ENCODE assay signal across 8 cellular contexts in genomic region chr9:113622600-113623400, GRCh38.
DNase-seq lines count a peak whose midpoint lies in the region; ATAC-seq and TF ChIP-seq lines count a peak whose summit lies in the region.

No MANE protein-coding gene starts in this region.

- peak overlapping the region; percentile 86 for H3K4ac ChIP-seq in IMR-90 (ENCODE audit: low read depth, low read length)
- peak overlapping the region; percentile 40 for H3K4ac ChIP-seq in mesendoderm (ENCODE audit: low read depth, low read length)

- H3K56ac ChIP-seq in IMR-90 (ENCODE audit: extremely low read depth, insufficient read depth, low read length) (no peak overlapping the region), mesendoderm (ENCODE audit: low read length) (peak overlapping the region; percentile 78)

- peak overlapping the region; percentile 87 for H2BK120ac ChIP-seq in IMR-90 (ENCODE audit: low read depth, low read length)
- H2BK120ac ChIP-seq in mesendoderm (ENCODE audit: low read depth, low read length): peak overlapping the region; percentile 64

- peak overlapping the region; percentile 46; the same call in 1 of the 2 replicates for H3K27ac ChIP-seq in IMR-90 (ENCODE audit: insufficient read depth, low read length)
- peak overlapping the region; percentile 86 for H3K27ac ChIP-seq in mesendoderm (ENCODE audit: low read depth, low read length)
- no peak overlapping the region for H3K27ac ChIP-seq in upper lobe of left lung

- H3K4me1 Mint-ChIP-seq in activated naive CD8-positive, alpha-beta T cell treated with anti-CD3 and anti-CD28 coated beads, Interleukin-2, amount 50 U/mL, for 24 hours: peaks cover 60% of the 10 kb centered on the region
- H3K4me1 Mint-ChIP-seq in naive thymus-derived CD8-positive, alpha-beta T cell: peaks cover 0 to 24% (median 0%) of the 10 kb centered on the region in 4 donors

- H3K4me3 Mint-ChIP-seq in activated naive CD8-positive, alpha-beta T cell treated with anti-CD3 and anti-CD28 coated beads, Interleukin-2, amount 50 U/mL, for 24 hours: peak overlapping the region; percentile 74
- H3K4me3 Mint-ChIP-seq in naive thymus-derived CD8-positive, alpha-beta T cell: no peak overlapping the region

- dilution Hi-C loops in IMR-90 (cut with HindIII; ENCODE audit: low sequenced_read_pairs, unreplicated experiment): no loop called here

- peaks cover 1% of the 10 kb centered on the region for H3K36me3 Mint-ChIP-seq in activated naive CD8-positive, alpha-beta T cell treated with anti-CD3 and anti-CD28 coated beads, Interleukin-2, amount 50 U/mL, for 24 hours (ENCODE audit: low read depth)
- no peaks in the 10 kb centered on the region for H3K36me3 Mint-ChIP-seq in naive thymus-derived CD8-positive, alpha-beta T cell

- H2BK15ac ChIP-seq in IMR-90 (ENCODE audit: low read depth, low read length) (peak overlapping the region; percentile 81; the same call in 2 of the 3 replicates), mesendoderm (replicated peaks; ENCODE audit: low read depth) (no peak overlapping the region)

- H3K4me1 ChIP-seq in IMR-90 (ENCODE audit: control insufficient read depth, insufficient read depth, low read length) (peaks cover 29% of the 10 kb centered on the region), mesendoderm (ENCODE audit: control insufficient read depth, low read depth, low read length) (peaks cover 15% of the 10 kb centered on the region), upper lobe of left lung (peaks cover 17 to 27% (median 23%) of the 10 kb centered on the region in 4 donors)

- H3K9me3 ChIP-seq in IMR-90 (ENCODE audit: control insufficient read depth, insufficient read depth, low read length) (no peaks in the 10 kb centered on the region), upper lobe of left lung (no peaks in the 10 kb centered on the region)

- CTCF ChIA-PET in IMR-90 (lab: Yijun Ruan, JAX): interaction anchor here (0.6 to 2.5 kb wide), 4 partner anchors 21 to 557 kb away, joined by 3 to 7 read pairs (median 4); no protein-coding TSS in a partner anchor

- 51% methylated on average over 6 of the region's 8 CpGs; no CpG with 5 or more reads in 1 of the 2 experiments for WGBS in IMR-90 (ENCODE audit: extremely low coverage in 2 of 2, insufficient read length in 1 of 2), 2 experiments
- WGBS in mesendoderm (ENCODE audit: extremely low coverage, insufficient coverage, low lambda C conversion rate): no CpG with 5 or more reads among the region's 8 CpGs
- 72 to 77% methylated on average over 8 of the region's 8 CpGs for WGBS in upper lobe of left lung, 2 donors

- H3K9me3 Mint-ChIP-seq in activated naive CD8-positive, alpha-beta T cell treated with anti-CD3 and anti-CD28 coated beads, Interleukin-2, amount 50 U/mL, for 24 hours: no peaks in the 10 kb centered on the region
- no peaks in the 10 kb centered on the region for H3K9me3 Mint-ChIP-seq in naive thymus-derived CD8-positive, alpha-beta T cell

- TF ChIP-seq POLR2A in IMR-90 (IDR thresholded peaks at IDR 0.05; ENCODE audit: low read depth, low read length) (no peak), upper lobe of left lung (IDR thresholded peaks at IDR 0.05) (no peak)

- peak overlapping the region; percentile 75 for H2AFZ ChIP-seq in IMR-90 (replicated peaks; ENCODE audit: low read length, poor library complexity)

- H3K9ac ChIP-seq in IMR-90 (ENCODE audit: low read depth, low read length) (0 out of 2 replicates have a peak overlapping the region, but pooled peaks have one; percentile 26), mesendoderm (ENCODE audit: low read length) (peak overlapping the region; percentile 28)

- DNase-seq in NCI-H1417 (lab: John Stamatoyannopoulos, UW) (peak in 2 of 3 experiments; percentile 17 to 25), NCI-H1417 treated with DMSO at 0.1 percent for 48 hours (lab: John Stamatoyannopoulos, UW) (no peak), IMR-90 (peak; percentile 89), mesendoderm (peak; percentile 98), upper lobe of left lung (no peak)
- peak; percentile 76 for DNase-seq in activated naive CD8-positive, alpha-beta T cell treated with anti-CD3 and anti-CD28 coated beads, Interleukin-2, amount 50 U/mL, for 24 hours
- no peak for DNase-seq in naive thymus-derived CD8-positive, alpha-beta T cell

- H3K4me2 ChIP-seq in IMR-90 (ENCODE audit: low read depth, low read length) (peak overlapping the region; percentile 4; the same call in 1 of the 2 replicates), mesendoderm (ENCODE audit: low read length) (no peak overlapping the region)

- H3K9me1 ChIP-seq in IMR-90 (ENCODE audit: insufficient read depth, low read length): peaks cover 30% of the 10 kb centered on the region

- H3K27me3 ChIP-seq in IMR-90 (ENCODE audit: control insufficient read depth, insufficient read depth, low read length): no peaks in the 10 kb centered on the region
- H3K27me3 ChIP-seq in mesendoderm (ENCODE audit: insufficient read depth, low read length, poor library complexity): no peaks in the 10 kb centered on the region
- no peaks in the 10 kb centered on the region for H3K27me3 ChIP-seq in upper lobe of left lung

- ATAC-seq in GM21576 (IDR thresholded peaks at IDR 0.05; ENCODE audit: unreplicated experiment): peak; percentile 87
- ATAC-seq in IMR-90 (ENCODE audit: low read depth): peak; percentile 50
- ATAC-seq in activated naive CD8-positive, alpha-beta T cell treated with anti-CD3 and anti-CD28 coated beads, Interleukin-2, amount 50 U/mL, for 24 hours: peak; percentile 91
- no peak for ATAC-seq in naive thymus-derived CD8-positive, alpha-beta T cell
- ATAC-seq in upper lobe of left lung (ENCODE audit: low FRiP score in 2 of 2): no peak

- H4K8ac ChIP-seq in IMR-90 (ENCODE audit: low read depth in 2 of 2, low read length in 2 of 2) (peak overlapping the region; percentile 44 to 81), mesendoderm (ENCODE audit: low read depth, low read length) (no peak overlapping the region)

- H4K91ac ChIP-seq in IMR-90 (ENCODE audit: insufficient read depth, low read depth, low read length): peak overlapping the region; percentile 79

- H3K79me2 ChIP-seq in mesendoderm (ENCODE audit: control insufficient read depth, insufficient read depth, low read length): no peaks in the 10 kb centered on the region

- BruUV-seq in IMR-90 (replicated peaks; lab: Mats Ljungman, UMichigan): no TSS peak

- peaks cover 5% of the 10 kb centered on the region for H3K27me3 Mint-ChIP-seq in activated naive CD8-positive, alpha-beta T cell treated with anti-CD3 and anti-CD28 coated beads, Interleukin-2, amount 50 U/mL, for 24 hours
- peaks cover 0 to 7% (median 0%) of the 10 kb centered on the region in 5 donors for H3K27me3 Mint-ChIP-seq in naive thymus-derived CD8-positive, alpha-beta T cell

- peak overlapping the region; percentile 99 for H3K27ac Mint-ChIP-seq in activated naive CD8-positive, alpha-beta T cell treated with anti-CD3 and anti-CD28 coated beads, Interleukin-2, amount 50 U/mL, for 24 hours
- H3K27ac Mint-ChIP-seq in naive thymus-derived CD8-positive, alpha-beta T cell: peak overlapping the region in 1 of 10 donors; percentile 20

- TF ChIP-seq CTCF in IMR-90 (conservative IDR thresholded peaks at IDR 0.05; ENCODE audit: low read depth, low read length) (no peak), upper lobe of left lung (IDR thresholded peaks at IDR 0.05) (no peak)

- TF ChIP-seq RAD21 in IMR-90 (IDR thresholded peaks at IDR 0.05; ENCODE audit: low read length): no peak

- H2BK20ac ChIP-seq in IMR-90 (ENCODE audit: low read depth, low read length): peak overlapping the region; percentile 72

- in situ Hi-C loops in IMR-90 (cut with MboI; ENCODE audit: low sequenced_read_pairs): no loop called here

- no peaks in the 10 kb centered on the region for H4K20me1 ChIP-seq in IMR-90 (ENCODE audit: insufficient read depth, low read length)

- peak overlapping the region; percentile 58; the same call in 1 of the 2 replicates for H3K23ac ChIP-seq in IMR-90 (ENCODE audit: low read depth, low read length)
- H3K23ac ChIP-seq in mesendoderm (ENCODE audit: low read length): no peak overlapping the region

- no peak for TF ChIP-seq EP300 in upper lobe of left lung (IDR thresholded peaks at IDR 0.05)

- H3K36me3 ChIP-seq in IMR-90 (ENCODE audit: control insufficient read depth, insufficient read depth, low read length) (no peaks in the 10 kb centered on the region), mesendoderm (ENCODE audit: control insufficient read depth, insufficient read depth, low read length) (no peaks in the 10 kb centered on the region), upper lobe of left lung (no peaks in the 10 kb centered on the region)

- H2BK5ac ChIP-seq in IMR-90 (ENCODE audit: low read depth, low read length, poor library complexity, severe bottlenecking) (peak overlapping the region; percentile 85), mesendoderm (ENCODE audit: low read length) (peak overlapping the region; percentile 12)

- peak overlapping the region; percentile 26 for H2AK9ac ChIP-seq in IMR-90 (replicated peaks; ENCODE audit: low read depth, low read length, poor library complexity)

- H3K18ac ChIP-seq in IMR-90 (ENCODE audit: low read depth, low read length) (peak overlapping the region; percentile 73; the same call in 1 of the 2 replicates), mesendoderm (ENCODE audit: low read length) (no peak overlapping the region)

- H3K4me3 ChIP-seq in IMR-90 (ENCODE audit: insufficient read depth, low read depth, low read length) (no peak overlapping the region), mesendoderm (ENCODE audit: low read length) (no peak overlapping the region), upper lobe of left lung (no peak overlapping the region)

- H2AK5ac ChIP-seq in IMR-90 (ENCODE audit: low read depth, low read length): peak overlapping the region; percentile 93
- H2AK5ac ChIP-seq in mesendoderm (ENCODE audit: low read length): no peak overlapping the region

- H3K79me1 ChIP-seq in IMR-90 (ENCODE audit: low read depth in 1 of 2, low read length in 2 of 2) (peaks cover 5 to 8% of the 10 kb centered on the region in 2 experiments; a peak in 3 of 4 replicates), mesendoderm (ENCODE audit: low read length) (no peaks in the 10 kb centered on the region)

- H4K5ac ChIP-seq in IMR-90 (ENCODE audit: low read depth, low read length): peak overlapping the region; percentile 66
- no peak overlapping the region for H4K5ac ChIP-seq in mesendoderm (ENCODE audit: low read length)

- H3K14ac ChIP-seq in IMR-90 (replicated peaks; ENCODE audit: low read depth, low read length): peak overlapping the region; percentile 83

- intact Hi-C loops in IMR-90 (cut with micrococcal nuclease): no loop called here

- POLR2A ChIA-PET in IMR-90 (lab: Charles Lee; ENCODE audit: unreplicated experiment): no interaction called here
- POLR2A ChIA-PET in naive thymus-derived CD8-positive, alpha-beta T cell (lab: Charles Lee): no interaction called here

TF ChIP-seq in IMR-90, 13 proteins besides CTCF, POLR2A, EP300 and RAD21 (continues in another document):
- peak; percentile 21; the same call in 1 of the 2 replicates for TF ChIP-seq BHLHE40 (IDR thresholded peaks at IDR 0.05; ENCODE audit: low read depth, low read length)

Comparison
In these comparisons a context has a peak if more than half of its experiments do, and no peak if none do; other contexts are left out.
1. DNase-seq: peak in NCI-H1417 (2 of 3), IMR-90 (single experiment), activated naive CD8-positive, alpha-beta T cell treated with anti-CD3 and anti-CD28 coated beads, Interleukin-2, amount 50 U/mL, for 24 hours (single experiment) and mesendoderm (single experiment); none in NCI-H1417 treated with DMSO at 0.1 percent for 48 hours (single experiment), naive thymus-derived CD8-positive, alpha-beta T cell (0 of 10) and upper lobe of left lung (0 of 2).
2. ATAC-seq: peak in GM21576 (single experiment), IMR-90 (single experiment) and activated naive CD8-positive, alpha-beta T cell treated with anti-CD3 and anti-CD28 coated beads, Interleukin-2, amount 50 U/mL, for 24 hours (single experiment); none in naive thymus-derived CD8-positive, alpha-beta T cell (0 of 2) and upper lobe of left lung (0 of 2).
3. H3K27ac ChIP-seq: peak in IMR-90 (single experiment) and mesendoderm (single experiment); none in upper lobe of left lung (0 of 4).